9 cellular contexts compared by ENCODE assay signal in genomic region chr2:26412091-26412673, GRCh38. TPM values are rescaled to one million over a fixed set of nuclear protein-coding genes. Genes with fewer than 3 reads are reported as not detected.
DNase-seq lines count a peak whose midpoint lies in the region; ATAC-seq and TF ChIP-seq lines count a peak whose summit lies in the region.
"Had no signal": no experiment of that assay in that cellular context is flagged by ENCODE, and none has a peak within 500 bp of the region (broad histone marks: within the 10 kb centered on the region; RNA-seq: fewer than 3 reads in every experiment).

No MANE protein-coding gene starts in this region.

- H4K5ac ChIP-seq in H9 (ENCODE audit: insufficient read length, low read depth, low read length), result no peak overlapping the region

- H3T11ph ChIP-seq in H9 (ENCODE audit: low read length), result no peak overlapping the region

- H3K27me3 ChIP-seq in DND-41 (ENCODE audit: insufficient read depth, low read length, poor library complexity) (no peaks in the 10 kb centered on the region), H9 (ENCODE audit: insufficient read depth, low read length) (no peaks in the 10 kb centered on the region)

- H3K4me1 ChIP-seq in DND-41 (ENCODE audit: insufficient read depth, low read length) (no peaks in the 10 kb centered on the region), H9 (ENCODE audit: insufficient read depth, low read length) (no peaks in the 10 kb centered on the region)

- no peak overlapping the region for H2BK5ac ChIP-seq in H9 (ENCODE audit: insufficient read length, low read length)

- no peak overlapping the region for H3K4me2 ChIP-seq in DND-41 (ENCODE audit: insufficient read depth, low read length)
- no peak overlapping the region for H3K4me2 ChIP-seq in H9 (ENCODE audit: insufficient read depth, insufficient read length, low read length)

- H4K20me1 ChIP-seq in DND-41 (ENCODE audit: insufficient read depth, low read length) (no peaks in the 10 kb centered on the region), H9 (ENCODE audit: control insufficient read depth, insufficient read depth, insufficient read length) (no peaks in the 10 kb centered on the region)

- H2AFZ ChIP-seq in DND-41 (ENCODE audit: low read depth, low read length) (no peak overlapping the region), H9 (ENCODE audit: low read length) (no peak overlapping the region)

- no peak overlapping the region for H3K4ac ChIP-seq in H9 (ENCODE audit: low read depth, low read length)

- no peak overlapping the region for H3K14ac ChIP-seq in H9 (ENCODE audit: insufficient read depth, low read length)

- no peaks in the 10 kb centered on the region for H3K79me1 ChIP-seq in H9 (ENCODE audit: insufficient read depth, low read depth, low read length, poor library complexity, severe bottlenecking)

- H3K23ac ChIP-seq in H9 (ENCODE audit: insufficient read length, low read depth, low read length), result no peak overlapping the region

- H4K91ac ChIP-seq in H9 (ENCODE audit: insufficient read length, low read depth, low read length), result no peak overlapping the region

- H2BK120ac ChIP-seq in H9 (ENCODE audit: low read depth, low read length, poor library complexity, severe bottlenecking), result no peak overlapping the region

- H3K9me3 Mint-ChIP-seq in H9, result no peaks in the 10 kb centered on the region

- no peak overlapping the region for H2AK5ac ChIP-seq in H9 (ENCODE audit: insufficient read length, low read length)

- no CpG with 5 or more reads among the region's 10 CpGs for WGBS in H9 (ENCODE audit: extremely low coverage, insufficient read length, low lambda C conversion rate)

- no peak overlapping the region for H3K27ac ChIP-seq in DND-41 (ENCODE audit: low read length)
- H3K27ac ChIP-seq in H9 (ENCODE audit: insufficient read length, low read depth, low read length), result no peak overlapping the region

- DNase-seq in DND-41 (no peak), H9 (no peak), RPMI8226 (peak; percentile 77), left lobe of liver (ENCODE audit: low spot score) (no peak)
- DNase-seq: activated gamma-delta T cell had no signal

- H3K18ac ChIP-seq in H9 (ENCODE audit: insufficient read length, low read depth, low read length), result no peak overlapping the region

- TF ChIP-seq CTCF in DND-41 (IDR thresholded peaks at IDR 0.05; ENCODE audit: borderline replicate concordance, extremely low read depth, low read length, poor library complexity, severe bottlenecking), result no peak
- no peak for TF ChIP-seq CTCF in H9 (conservative IDR thresholded peaks at IDR 0.05)

- H3K36me3 ChIP-seq in DND-41 (ENCODE audit: insufficient read depth, low read length), result no peaks in the 10 kb centered on the region

- no peaks in the 10 kb centered on the region for H3K23me2 ChIP-seq in H9 (ENCODE audit: insufficient read length, low read depth, low read length, poor library complexity, severe bottlenecking)

- no peak overlapping the region for H3K9ac ChIP-seq in DND-41 (ENCODE audit: low read depth, low read length)
- H3K9ac ChIP-seq in H9 (ENCODE audit: extremely low read depth, insufficient read length, low read length), result no peak overlapping the region

- H3K27me3 Mint-ChIP-seq in H9 (ENCODE audit: low read depth), result no peaks in the 10 kb centered on the region; the same call in 1 of the 2 replicates

- no peak overlapping the region for H2BK15ac ChIP-seq in H9 (ENCODE audit: low read depth, low read length)

- H3K4me1 Mint-ChIP-seq in H9, result peaks cover 2 to 7% of the 10 kb centered on the region in 2 experiments; a peak in 1 of 4 replicates

- H3K27ac Mint-ChIP-seq in H9, result peak overlapping the region in 1 of 3 experiments; percentile 19; a peak in 1 of 7 replicates

- H3K4me3 ChIP-seq in DND-41 (ENCODE audit: low read depth in 1 of 2, low read length in 2 of 2), result no peak overlapping the region

- ATAC-seq in DND-41 (ENCODE audit: insufficient read depth, low read depth) (0 out of 3 replicates have a peak, but pooled peaks have one; percentile 29), left lobe of liver (peak; percentile 79), GM21423 (IDR thresholded peaks at IDR 0.05; ENCODE audit: unreplicated experiment) (no peak), esophagus mucosa (no peak), HG02970 (IDR thresholded peaks at IDR 0.05; ENCODE audit: low FRiP score, unreplicated experiment) (no peak), HG02885 (IDR thresholded peaks at IDR 0.05; ENCODE audit: poor library complexity, unreplicated experiment) (no peak)

- H2BK20ac ChIP-seq in H9 (ENCODE audit: low read depth, low read length, poor library complexity, severe bottlenecking), result peak overlapping the region; percentile 45

- H3K9me3 ChIP-seq in DND-41 (ENCODE audit: insufficient read depth, low read length, severe bottlenecking), result no peaks in the 10 kb centered on the region
- no peaks in the 10 kb centered on the region for H3K9me3 ChIP-seq in H9 (ENCODE audit: control insufficient read depth, low read depth, low read length)

- H3K56ac ChIP-seq in H9 (ENCODE audit: insufficient read length, low read depth, low read length), result no peak overlapping the region

- H3K4me3 Mint-ChIP-seq in H9, result no peak overlapping the region

- H4K8ac ChIP-seq in H9 (replicated peaks; ENCODE audit: insufficient read length, low read depth, low read length), result no peak overlapping the region

- H3K36me3 Mint-ChIP-seq in H9 (ENCODE audit: insufficient read depth in 1 of 3, low read depth in 3 of 3), result no peaks in the 10 kb centered on the region

- H3K79me2 ChIP-seq in DND-41 (ENCODE audit: insufficient read depth, low read length) (no peaks in the 10 kb centered on the region), H9 (ENCODE audit: insufficient read depth, low read length) (no peaks in the 10 kb centered on the region)

- no peak overlapping the region for H2BK12ac ChIP-seq in H9 (ENCODE audit: insufficient read length, low read depth, low read length)

RNA-seq across cellular contexts. Expression of gene DRC1, which starts 10.5 kb away (rescaled TPM):
- 0.20 TPM in 1 of 2 replicates, not detected in the other for total RNA-seq in H9 (2021)
- total RNA-seq in left lobe of liver, result not detected
- total RNA-seq in esophagus mucosa, result not detected

Comparison
In these comparisons a context has a peak if more than half of its experiments do, and no peak if none do; other contexts are left out.
1. ATAC-seq: peak in DND-41 (single experiment) and left lobe of liver (single experiment); none in GM21423 (single experiment), esophagus mucosa (single experiment), HG02970 (single experiment) and HG02885 (single experiment).